11 cellular contexts compared by ENCODE assay signal in genomic region chr1:34547043-34547674, GRCh38.
DNase-seq lines count a peak whose midpoint lies in the region; ATAC-seq and TF ChIP-seq lines count a peak whose summit lies in the region.
"Had no signal": no experiment of that assay in that cellular context is flagged by ENCODE, and none has a peak within 500 bp of the region (broad histone marks: within the 10 kb centered on the region; RNA-seq: fewer than 3 reads in every experiment).

No MANE protein-coding gene starts in this region.

- no peaks in the 10 kb centered on the region for H3K4me1 ChIP-seq in CD8-positive, alpha-beta memory T cell (ENCODE audit: insufficient read depth, low read length)
- no peaks in the 10 kb centered on the region for H3K4me1 ChIP-seq in naive thymus-derived CD4-positive, alpha-beta T cell (ENCODE audit: control insufficient read depth in 2 of 2, insufficient read depth in 2 of 2, low read length in 2 of 2)

- H3K36me3 Mint-ChIP-seq in CD8-positive, alpha-beta memory T cell: no peaks in the 10 kb centered on the region
- H3K36me3 Mint-ChIP-seq in naive thymus-derived CD4-positive, alpha-beta T cell: peaks cover 0 to 3% (median 0%) of the 10 kb centered on the region in 5 donors
- H3K36me3 Mint-ChIP-seq: CD14-positive monocyte had no signal

- no peaks in the 10 kb centered on the region for H3K27me3 ChIP-seq in CD8-positive, alpha-beta memory T cell (ENCODE audit: insufficient read depth, low read length, poor library complexity, severe bottlenecking)
- peaks cover 0 to 3% of the 10 kb centered on the region in 2 donors for H3K27me3 ChIP-seq in naive thymus-derived CD4-positive, alpha-beta T cell (ENCODE audit: control insufficient read depth in 2 of 2, insufficient read depth in 2 of 2, low read length in 2 of 2)

- H3K4me3 ChIP-seq in AG04449 (ENCODE audit: low read depth, low read length) (no peak overlapping the region), GM12875 (ENCODE audit: low read depth, low read length) (no peak overlapping the region)
- no peak overlapping the region for H3K4me3 ChIP-seq in CD8-positive, alpha-beta memory T cell (ENCODE audit: low read length)
- no peak overlapping the region for H3K4me3 ChIP-seq in naive thymus-derived CD4-positive, alpha-beta T cell (ENCODE audit: low read length)

- DNase-seq in AG04449 (ENCODE audit: low read depth, low spot score): no peak
- DNase-seq in OCI-M1 (lab: John Stamatoyannopoulos, UW): peak; percentile 2
- peak; percentile 70 for DNase-seq in iPS DF 19.7 (ENCODE audit: low read depth, low spot score)
- DNase-seq in kidney glomerular epithelial cell (lab: John Stamatoyannopoulos, UW): no peak
- DNase-seq in CD8-positive, alpha-beta memory T cell: no peak
- no peak for DNase-seq in naive thymus-derived CD4-positive, alpha-beta T cell
- DNase-seq: NCI-H446 treated with DMSO at 0.1 percent for 48 hours; stimulated activated naive CD8-positive, alpha-beta T cell treated with anti-CD3 and anti-CD28 coated beads, Interleukin-15, Interleukin-2, amounts not matched to agents 100 U/mL and 50 U/mL, for 24 hours had no signal

- intact Hi-C loops in naive thymus-derived CD4-positive, alpha-beta T cell (cut with micrococcal nuclease): no loop called here

- ATAC-seq in HG03520 (IDR thresholded peaks at IDR 0.05; ENCODE audit: unreplicated experiment): no peak
- ATAC-seq in naive thymus-derived CD4-positive, alpha-beta T cell: no peak
- ATAC-seq: stimulated activated naive CD8-positive, alpha-beta T cell treated with anti-CD3 and anti-CD28 coated beads, Interleukin-15, Interleukin-2, amounts not matched to agents 100 U/mL and 50 U/mL, for 24 hours had no signal

- CTCF ChIA-PET in AG04449 (lab: Yijun Ruan, JAX): no interaction called here
- CTCF ChIA-PET in CD8-positive, alpha-beta memory T cell (lab: Charles Lee): no interaction called here
- CTCF ChIA-PET in naive thymus-derived CD4-positive, alpha-beta T cell (lab: Charles Lee): no interaction called here

- TF ChIP-seq CTCF in AG04449 (IDR thresholded peaks at IDR 0.05; ENCODE audit: insufficient read depth, low read length, missing control alignments): peak; percentile 17
- peak; percentile 22; the same call in 1 of the 2 replicates for TF ChIP-seq CTCF in GM12875 (IDR thresholded peaks at IDR 0.05; ENCODE audit: borderline replicate concordance, insufficient read depth, low read depth, low read length)

- no peaks in the 10 kb centered on the region for H3K36me3 ChIP-seq in CD8-positive, alpha-beta memory T cell (ENCODE audit: insufficient read depth, low read length)
- H3K36me3 ChIP-seq in naive thymus-derived CD4-positive, alpha-beta T cell (ENCODE audit: control insufficient read depth in 2 of 3, insufficient read depth in 3 of 3, low read length in 3 of 3): no peaks in the 10 kb centered on the region

- no peak overlapping the region for H3K27ac ChIP-seq in CD8-positive, alpha-beta memory T cell (ENCODE audit: low read depth, low read length)
- H3K27ac ChIP-seq in naive thymus-derived CD4-positive, alpha-beta T cell (ENCODE audit: low read depth, low read length): no peak overlapping the region

- peaks cover 9 to 28% of the 10 kb centered on the region in 2 donors for H3K27me3 Mint-ChIP-seq in CD8-positive, alpha-beta memory T cell
- peaks cover 6 to 52% (median 32%) of the 10 kb centered on the region in 5 donors for H3K27me3 Mint-ChIP-seq in naive thymus-derived CD4-positive, alpha-beta T cell

- peaks cover 0 to 5% (median 0%) of the 10 kb centered on the region in 5 donors for H3K9me3 Mint-ChIP-seq in CD8-positive, alpha-beta memory T cell
- H3K9me3 Mint-ChIP-seq in naive thymus-derived CD4-positive, alpha-beta T cell: peaks cover 0 to 24% (median 3%) of the 10 kb centered on the region in 11 donors
- H3K9me3 Mint-ChIP-seq: CD14-positive monocyte had no signal

- H3K4me1 Mint-ChIP-seq in CD8-positive, alpha-beta memory T cell: no peaks in the 10 kb centered on the region
- H3K4me1 Mint-ChIP-seq in naive thymus-derived CD4-positive, alpha-beta T cell: no peaks in the 10 kb centered on the region
- H3K4me1 Mint-ChIP-seq: CD14-positive monocyte had no signal

- POLR2A ChIA-PET in AG04449 (lab: Yijun Ruan, JAX): no interaction called here
- POLR2A ChIA-PET in CD8-positive, alpha-beta memory T cell (lab: Charles Lee): no interaction called here
- POLR2A ChIA-PET in naive thymus-derived CD4-positive, alpha-beta T cell (lab: Charles Lee): no interaction called here

- no peak overlapping the region for H3K27ac Mint-ChIP-seq in CD8-positive, alpha-beta memory T cell
- no peak overlapping the region for H3K27ac Mint-ChIP-seq in naive thymus-derived CD4-positive, alpha-beta T cell
- H3K27ac Mint-ChIP-seq: CD14-positive monocyte had no signal

- H3K4me3 Mint-ChIP-seq in CD8-positive, alpha-beta memory T cell: no peak overlapping the region
- no peak overlapping the region for H3K4me3 Mint-ChIP-seq in naive thymus-derived CD4-positive, alpha-beta T cell
- H3K4me3 Mint-ChIP-seq: CD14-positive monocyte had no signal

- no peaks in the 10 kb centered on the region for H3K9me3 ChIP-seq in CD8-positive, alpha-beta memory T cell (ENCODE audit: low read length)
- H3K9me3 ChIP-seq in naive thymus-derived CD4-positive, alpha-beta T cell (ENCODE audit: control insufficient read depth in 2 of 3, low read length in 3 of 3): no peaks in the 10 kb centered on the region

Comparison
In these comparisons a context has a peak if more than half of its experiments do, and no peak if none do; other contexts are left out.
1. DNase-seq: peak in OCI-M1 (single experiment) and iPS DF 19.7 (single experiment); none in AG04449 (single experiment), kidney glomerular epithelial cell (single experiment), CD8-positive, alpha-beta memory T cell (0 of 5) and naive thymus-derived CD4-positive, alpha-beta T cell (0 of 9).